8 cellular contexts compared by ENCODE assay signal in genomic region chr9:27460225-27461023, GRCh38.
DNase-seq lines count a peak whose midpoint lies in the region; ATAC-seq, FAIRE-seq and TF ChIP-seq lines count a peak whose summit lies in the region.

No MANE protein-coding gene starts in this region.

- ATAC-seq in GM21423 (IDR thresholded peaks at IDR 0.05; ENCODE audit: unreplicated experiment) (peak; percentile 91), HG03571 (IDR thresholded peaks at IDR 0.05; ENCODE audit: unreplicated experiment) (peak; percentile 92)

- H3K36me3 ChIP-seq in bronchial epithelial cell (ENCODE audit: control insufficient read depth, insufficient read depth, low read length) (no peaks in the 10 kb centered on the region), subcutaneous abdominal adipose tissue (ENCODE audit: control insufficient read depth in 5 of 5, insufficient read depth in 5 of 5, low read length in 5 of 5) (peaks cover 0 to 5% (median 0%) of the 10 kb centered on the region in 5 donors)

- no peaks in the 10 kb centered on the region for H3K27me3 ChIP-seq in bronchial epithelial cell (ENCODE audit: control insufficient read depth, insufficient read depth, low read length)
- no peaks in the 10 kb centered on the region for H3K27me3 ChIP-seq in subcutaneous abdominal adipose tissue (ENCODE audit: control insufficient read depth in 5 of 5, insufficient read depth in 4 of 5, low read length in 5 of 5)

- no peaks in the 10 kb centered on the region for H3K9me3 ChIP-seq in subcutaneous abdominal adipose tissue (ENCODE audit: control insufficient read depth in 5 of 5, low read length in 5 of 5)

- peak overlapping the region; percentile 43 for H3K27ac ChIP-seq in subcutaneous abdominal adipose tissue (ENCODE audit: low read depth, low read length)

- H3K4me1 ChIP-seq in subcutaneous abdominal adipose tissue (ENCODE audit: control insufficient read depth in 5 of 5, insufficient read depth in 5 of 5, low read length in 5 of 5) = peaks cover 0 to 32% (median 28%) of the 10 kb centered on the region in 5 donors

- no peak for TF ChIP-seq CTCF in bronchial epithelial cell (IDR thresholded peaks at IDR 0.05; ENCODE audit: insufficient read depth, low read length, severe bottlenecking)

- FAIRE-seq in bronchial epithelial cell (lab: Jason Lieb, UNC) = peak; percentile 7

- H3K4me3 ChIP-seq in bronchial epithelial cell (ENCODE audit: low read depth, low read length) (no peak overlapping the region), subcutaneous abdominal adipose tissue (ENCODE audit: low read depth in 1 of 5, low read length in 5 of 5) (no peak overlapping the region)

- peak; percentile 8 for DNase-seq in EH (ENCODE audit: low read depth)
- DNase-seq in bronchial epithelial cell (ENCODE audit: low read depth) = peak; percentile 73
- no peak for DNase-seq in stimulated activated CD8-positive, alpha-beta memory T cell treated with anti-CD3 and anti-CD28 coated beads, Interleukin-4, amount 100 ng/mL, for 48 hours
- DNase-seq in activated CD4-positive, alpha-beta T cell treated with anti-CD3 and anti-CD28 coated beads, Interleukin-2, amount 50 U/mL, for 1 hour = no peak
- DNase-seq in midbrain (lab: John Stamatoyannopoulos, UW) = no peak

- no peak overlapping the region for H3K9ac ChIP-seq in subcutaneous abdominal adipose tissue (ENCODE audit: low read length in 5 of 5)

Comparison
In these comparisons a context has a peak if more than half of its experiments do, and no peak if none do; other contexts are left out.
1. DNase-seq: peak in EH (single experiment) and bronchial epithelial cell (single experiment); none in stimulated activated CD8-positive, alpha-beta memory T cell treated with anti-CD3 and anti-CD28 coated beads, Interleukin-4, amount 100 ng/mL, for 48 hours (single experiment), activated CD4-positive, alpha-beta T cell treated with anti-CD3 and anti-CD28 coated beads, Interleukin-2, amount 50 U/mL, for 1 hour (single experiment) and midbrain (single experiment).